Comparison of ENCODE assay signal across 8 cellular contexts in the genomic region with DNA sequence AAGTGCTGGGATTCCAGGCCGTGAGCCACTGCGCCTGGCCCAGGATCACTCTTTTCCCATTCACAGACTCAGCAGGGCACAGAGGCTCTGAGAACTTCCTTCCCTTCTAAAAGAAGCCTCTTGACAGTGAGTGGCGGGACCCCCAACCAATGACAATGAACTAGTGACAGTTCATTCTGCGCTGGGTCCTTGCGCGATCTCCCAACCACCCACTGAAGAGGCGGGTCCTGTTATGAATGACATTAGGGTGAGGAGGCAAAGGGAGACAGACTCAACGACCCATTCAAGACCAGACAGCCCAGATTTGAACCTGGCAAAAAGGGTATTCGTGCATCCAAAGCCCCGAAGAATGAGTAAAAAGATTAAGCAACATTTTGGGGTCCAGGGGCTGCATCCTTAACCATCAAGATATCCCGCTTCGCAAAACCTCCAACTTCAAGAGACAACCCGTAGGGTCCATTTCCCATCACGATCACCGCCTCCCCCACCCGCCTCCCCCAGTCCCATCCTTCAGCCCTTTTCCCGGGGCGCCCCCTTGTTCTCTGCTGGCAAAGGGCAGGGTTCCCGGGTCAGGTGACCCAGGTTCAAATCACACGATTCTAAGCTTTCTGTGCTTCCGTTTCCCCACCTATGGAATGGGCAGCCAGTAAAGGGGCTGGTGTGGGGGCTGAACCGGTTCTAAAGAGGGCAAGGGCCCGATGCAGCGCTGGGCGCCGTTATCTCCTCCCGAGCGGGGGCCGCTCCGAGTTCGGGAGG. TPM values are rescaled to one million over a fixed set of nuclear protein-coding genes. Genes with fewer than 3 reads are reported as not detected.
A peak's percentile ranks its signal among the peaks of the same experiment; 100 is the strongest.
DNase-seq lines count a peak whose midpoint lies in the region; ATAC-seq and TF ChIP-seq lines count a peak whose summit lies in the region.

No MANE protein-coding gene starts in this region.

- peak overlapping the region; percentile 91 for H3K4me3 Mint-ChIP-seq in T-helper 17 cell

- peak overlapping the region; percentile 84 for H3K27ac Mint-ChIP-seq in T-helper 17 cell

- no peaks in the 10 kb centered on the region for H3K27me3 Mint-ChIP-seq in T-helper 17 cell

- H3K9me2 ChIP-seq in hepatocyte (replicated peaks; ENCODE audit: insufficient read depth) = no peaks in the 10 kb centered on the region

- CTCF ChIA-PET in HEK293 (lab: Yijun Ruan, JAX) = interaction anchor here (0.6 to 0.7 kb wide), 2 partner anchors 22 to 157 kb away, joined by 3 read pairs; no protein-coding TSS in a partner anchor

- peak overlapping the region; percentile 71 for H3K9ac ChIP-seq in rectal smooth muscle tissue (ENCODE audit: low read length)

- 3% methylated on average over 27 of the region's 31 CpGs for WGBS in hepatocyte (ENCODE audit: low lambda C conversion rate, missing lambda C conversion rate)

- H3K36me3 Mint-ChIP-seq in T-helper 17 cell (ENCODE audit: low read depth) = no peaks in the 10 kb centered on the region

- peak; percentile 12; the same call in 1 of the 2 replicates for TF ChIP-seq CTCF in HEK293 (tag by site-specific recombination; IDR thresholded peaks at IDR 0.05)
- TF ChIP-seq CTCF in astrocyte of the cerebellum (IDR thresholded peaks at IDR 0.05; ENCODE audit: low read depth, low read length, missing control alignments) = no peak
- no peak for TF ChIP-seq CTCF in hepatocyte (IDR thresholded peaks at IDR 0.05; ENCODE audit: poor library complexity)
- TF ChIP-seq CTCF in vagina (IDR thresholded peaks at IDR 0.05) = no peak

- TF ChIP-seq POLR2A in vagina (IDR thresholded peaks at IDR 0.05) = no peak

- ATAC-seq in T-helper 17 cell = peak; percentile 20

- H3K27ac ChIP-seq in HEK293 (ENCODE audit: extremely low read depth, low read depth, low read length) (peak overlapping the region; percentile 94), hepatocyte (peak overlapping the region; percentile 98), rectal smooth muscle tissue (ENCODE audit: low read depth, low read length) (peak overlapping the region; percentile 81), vagina (peak overlapping the region; percentile 93)

- H3K4me3 ChIP-seq in HEK293 (ENCODE audit: low read depth, low read length) (peak overlapping the region; percentile 68), astrocyte of the cerebellum (ENCODE audit: low read depth, low read length) (peak overlapping the region; percentile 62), hepatocyte (peak overlapping the region; percentile 86), rectal smooth muscle tissue (ENCODE audit: low read length) (peak overlapping the region; percentile 79), vagina (peak overlapping the region; percentile 89 to 94)

- H3K27me3 ChIP-seq in hepatocyte = no peaks in the 10 kb centered on the region
- H3K27me3 ChIP-seq in rectal smooth muscle tissue (ENCODE audit: control insufficient read depth, insufficient read depth, low read length) = no peaks in the 10 kb centered on the region
- no peaks in the 10 kb centered on the region for H3K27me3 ChIP-seq in vagina

- H3K4me1 ChIP-seq in HEK293 (ENCODE audit: control insufficient read depth, insufficient read depth, low read length) (no peaks in the 10 kb centered on the region), hepatocyte (ENCODE audit: insufficient read depth) (peaks cover 2% of the 10 kb centered on the region), rectal smooth muscle tissue (ENCODE audit: control insufficient read depth, insufficient read depth, low read length) (peaks cover 3% of the 10 kb centered on the region), vagina (peaks cover 42% of the 10 kb centered on the region)

- H3K79me2 ChIP-seq in hepatocyte = peaks cover 73% of the 10 kb centered on the region

- intact Hi-C loops in vagina (cut with DNase I) = no loop called here

- DNase-seq in EL = peak; percentile 97
- peak; percentile 64 for DNase-seq in NCI-H1092 treated with DMSO at 0.1 percent for 48 hours (lab: John Stamatoyannopoulos, UW)
- peak in 2 of 3 donors; percentile 35 to 39 for DNase-seq in T-helper 17 cell
- peak; percentile 82 for DNase-seq in astrocyte of the cerebellum (ENCODE audit: low read depth)
- peak; percentile 91 for DNase-seq in hepatocyte (ENCODE audit: low spot score)
- no peak for DNase-seq in vagina (ENCODE audit: extremely low spot score in 2 of 2)

- peaks cover 14% of the 10 kb centered on the region for H4K20me1 ChIP-seq in hepatocyte (ENCODE audit: insufficient read depth, poor library complexity, severe bottlenecking)

- H3K36me3 ChIP-seq in HEK293 (ENCODE audit: control insufficient read depth in 2 of 2, insufficient read depth in 1 of 2, low read length in 2 of 2) (peaks cover 32 to 56% of the 10 kb centered on the region in 2 experiments), hepatocyte (replicated peaks; ENCODE audit: insufficient read depth, low read depth) (no peaks in the 10 kb centered on the region), rectal smooth muscle tissue (ENCODE audit: control insufficient read depth, insufficient read depth, low read length) (peaks cover 10% of the 10 kb centered on the region), vagina (peaks cover 0 to 19% of the 10 kb centered on the region in 2 donors)

- in situ Hi-C loops in astrocyte of the cerebellum (cut with HindIII; ENCODE audit: low sequenced_read_pairs) = no loop called here

- peak overlapping the region; percentile 96 for H2AFZ ChIP-seq in hepatocyte

- H3K4me2 ChIP-seq in hepatocyte = peak overlapping the region; percentile 98

- H3K9me3 ChIP-seq in HEK293 (ENCODE audit: control insufficient read depth, insufficient read depth, low read depth, low read length) (no peaks in the 10 kb centered on the region), T-helper 17 cell (ENCODE audit: control insufficient read depth, low read length, poor library complexity, severe bottlenecking) (no peaks in the 10 kb centered on the region), hepatocyte (ENCODE audit: low read depth) (no peaks in the 10 kb centered on the region), vagina (no peaks in the 10 kb centered on the region)

- POLR2A ChIA-PET in HEK293 (lab: Yijun Ruan, JAX) = interaction anchor here (0.5 to 0.7 kb wide), 3 partner anchors 109 to 296 kb away, joined by 3 read pairs; no protein-coding TSS in a partner anchor

- peaks cover 16% of the 10 kb centered on the region for H3K4me1 Mint-ChIP-seq in T-helper 17 cell

TF ChIP-seq in HEK293, 187 proteins besides CTCF, POLR2A, EP300 and RAD21 (continues in another document):
- TF ChIP-seq ZNF223 (tag by site-specific recombination; IDR thresholded peaks at IDR 0.05) (no peak), ZNF10 (tag by site-specific recombination; IDR thresholded peaks at IDR 0.05) (no peak), ZNF394 (tag by site-specific recombination; IDR thresholded peaks at IDR 0.05; ENCODE audit: borderline replicate concordance) (no peak), ZNF184 (tag by site-specific recombination; IDR thresholded peaks at IDR 0.05) (no peak), ZNF404 (tag by site-specific recombination; IDR thresholded peaks at IDR 0.05) (no peak), RBAK (tag by site-specific recombination; IDR thresholded peaks at IDR 0.05) (no peak), ZBTB17 (tag by site-specific recombination; IDR thresholded peaks at IDR 0.05) (peak; percentile 58), ZNF473 (tag by site-specific recombination; IDR thresholded peaks at IDR 0.05) (no peak), ZEB2 (tag by site-specific recombination; IDR thresholded peaks at IDR 0.05) (no peak), ZNF423 (tag by site-specific recombination; IDR thresholded peaks at IDR 0.05) (no peak), ZNF530 (tag by site-specific recombination; IDR thresholded peaks at IDR 0.05; ENCODE audit: low read depth) (no peak), ZNF391 (tag by site-specific recombination; IDR thresholded peaks at IDR 0.05; ENCODE audit: borderline replicate concordance, low read depth) (no peak), ZNF2 (tag by site-specific recombination; IDR thresholded peaks at IDR 0.05) (no peak), ZNF266 (tag by site-specific recombination; IDR thresholded peaks at IDR 0.05; ENCODE audit: low read depth) (no peak)
- TF ChIP-seq, protein P1, sequence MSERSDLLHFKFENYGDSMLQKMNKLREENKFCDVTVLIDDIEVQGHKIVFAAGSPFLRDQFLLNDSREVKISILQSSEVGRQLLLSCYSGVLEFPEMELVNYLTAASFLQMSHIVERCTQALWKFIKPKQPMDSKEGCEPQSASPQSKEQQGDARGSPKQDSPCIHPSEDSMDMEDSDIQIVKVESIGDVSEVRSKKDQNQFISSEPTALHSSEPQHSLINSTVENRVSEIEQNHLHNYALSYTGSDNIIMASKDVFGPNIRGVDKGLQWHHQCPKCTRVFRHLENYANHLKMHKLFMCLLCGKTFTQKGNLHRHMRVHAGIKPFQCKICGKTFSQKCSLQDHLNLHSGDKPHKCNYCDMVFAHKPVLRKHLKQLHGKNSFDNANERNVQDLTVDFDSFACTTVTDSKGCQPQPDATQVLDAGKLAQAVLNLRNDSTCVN (tag by site-specific recombination; optimal IDR thresholded peaks at IDR 0.05) = peak; percentile 11
- TF ChIP-seq, protein P2, sequence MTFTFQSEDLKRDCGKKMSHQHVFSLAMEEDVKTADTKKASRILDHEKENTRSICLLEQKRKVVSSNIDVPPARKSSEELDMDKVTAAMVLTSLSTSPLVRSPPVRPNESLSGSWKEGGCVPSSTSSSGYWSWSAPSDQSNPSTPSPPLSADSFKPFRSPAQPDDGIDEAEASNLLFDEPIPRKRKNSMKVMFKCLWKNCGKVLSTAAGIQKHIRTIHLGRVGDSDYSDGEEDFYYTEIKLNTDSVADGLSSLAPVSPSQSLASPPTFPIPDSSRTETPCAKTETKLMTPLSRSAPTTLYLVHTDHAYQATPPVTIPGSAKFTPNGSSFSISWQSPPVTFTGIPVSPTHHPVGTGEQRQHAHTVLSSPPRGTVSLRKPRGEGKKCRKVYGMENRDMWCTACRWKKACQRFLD (tag by site-specific recombination; IDR thresholded peaks at IDR 0.05) = no peak

RNA-seq across cellular contexts. Expression of gene SUGP2, which starts 0.7 kb away (rescaled TPM):
- total RNA-seq in T-helper 17 cell (100 to 1,000 TPM; 109 to 127 TPM), hepatocyte (35.6 and 36.4 TPM in 2 replicates), vagina (57.9 TPM)
- 51.0 and 57.5 TPM in 2 replicates for polyA plus RNA-seq in hepatocyte

RNA-seq across cellular contexts. Expression of gene ARMC6, which starts 0.8 kb away (rescaled TPM):
- 10 to 100 TPM; 11.6 to 12.3 TPM for total RNA-seq in T-helper 17 cell
- 26.4 and 29.7 TPM in 2 replicates for total RNA-seq in hepatocyte
- polyA plus RNA-seq in hepatocyte = 25.8 and 30.8 TPM in 2 replicates
- 26.5 TPM for total RNA-seq in vagina

RNA-seq across cellular contexts. Expression of gene SLC25A42, which starts 31.2 kb away (rescaled TPM):
- total RNA-seq in T-helper 17 cell = 10 to 100 TPM; 17.1 to 18.9 TPM
- total RNA-seq in hepatocyte = 11.5 and 13.8 TPM in 2 replicates
- polyA plus RNA-seq in hepatocyte = 21.3 and 23.2 TPM in 2 replicates
- 6.6 TPM for total RNA-seq in vagina

Comparison
In these comparisons a context has a peak if more than half of its experiments do, and no peak if none do; other contexts are left out.
1. DNase-seq: peak in EL (single experiment), NCI-H1092 treated with DMSO at 0.1 percent for 48 hours (single experiment), T-helper 17 cell (2 of 3), astrocyte of the cerebellum (single experiment) and hepatocyte (single experiment); none in vagina (0 of 2).
2. Peak in every context shown above with its lines, with median percentiles within 50 percentile points of each other: H3K27ac ChIP-seq and H3K4me3 ChIP-seq.